In genomic region chr16:19801369-19801768, GRCh38 we compare ENCODE assay signal across 4 cellular contexts.
DNase-seq lines count a peak whose midpoint lies in the region; ATAC-seq, FAIRE-seq and TF ChIP-seq lines count a peak whose summit lies in the region.
"Not testable (repeated sequence)": the region's sequence is repeated elsewhere in the genome, so short reads cannot be mapped to it uniquely, and the experiment has no call there.

No MANE protein-coding gene starts in this region.

- not testable (repeated sequence) for H3K9me2 ChIP-seq in PC-9 (ENCODE audit: insufficient read depth)

- not testable (repeated sequence) for H3K36me3 ChIP-seq in PC-9 (ENCODE audit: low read depth); K562 (ENCODE audit: control insufficient read depth, insufficient read depth, low read length); left ventricle myocardium inferior; thyroid gland

- not testable (repeated sequence) for TF ChIP-seq CTCF in PC-9 (conservative IDR thresholded peaks at IDR 0.05); K562 (IDR thresholded peaks at IDR 0.05 in 2 of 3, conservative IDR thresholded peaks at IDR 0.05 in 1 of 3; ENCODE audit: insufficient read depth in 2 of 3, low read depth in 1 of 3, low read length in 3 of 3); left ventricle myocardium inferior (IDR thresholded peaks at IDR 0.05; ENCODE audit: borderline replicate concordance); thyroid gland (IDR thresholded peaks at IDR 0.05)

- BruUV-seq in PC-9 (replicated peaks; lab: Mats Ljungman, UMichigan); K562 (replicated peaks; lab: Mats Ljungman, UMichigan): not testable (repeated sequence)

- not testable (repeated sequence) for H3K4me3 ChIP-seq in PC-9; K562; left ventricle myocardium inferior; thyroid gland (replicated peaks in 1 of 3)

- H3F3A ChIP-seq in PC-9 (ENCODE audit: insufficient read depth, low read depth), result peaks cover 10% of the 10 kb centered on the region

- not testable (repeated sequence) for H3K9ac ChIP-seq in K562 (ENCODE audit: insufficient read depth in 1 of 2, low read depth in 2 of 2, low read length in 2 of 2)

- POLR2A ChIA-PET in PC-9 (lab: Charles Lee; ENCODE audit: unreplicated experiment); K562 (lab: Yijun Ruan, JAX): not testable (repeated sequence)

- peak; percentile 29 for FAIRE-seq in K562 (lab: Jason Lieb, UNC)

- H3K27me3 ChIP-seq in PC-9 (ENCODE audit: insufficient read depth, low read depth); K562 (ENCODE audit: control insufficient read depth in 2 of 2, insufficient read depth in 2 of 2, low read length in 2 of 2); left ventricle myocardium inferior (ENCODE audit: low read depth); thyroid gland: not testable (repeated sequence)

- not testable (repeated sequence) for ATAC-seq in K562

- H3K27ac ChIP-seq in PC-9 (0 out of 2 replicates have a peak overlapping the region, but pooled peaks have one; percentile 12), left ventricle myocardium inferior (replicated peaks) (peak overlapping the region; percentile 56)
- H3K27ac ChIP-seq in K562 (ENCODE audit: extremely low read depth, low read depth, low read length); thyroid gland: not testable (repeated sequence)

- H3K79me2 ChIP-seq in PC-9 (ENCODE audit: low read depth); K562 (ENCODE audit: control insufficient read depth, insufficient read depth, low read length): not testable (repeated sequence)

- WGBS in K562 (ENCODE audit: insufficient coverage, low coverage, missing lambda C conversion rate), result no CpG with 5 or more reads among the region's 5 CpGs
- WGBS in thyroid gland, 2 donors, result no CpG with 5 or more reads among the region's 5 CpGs

- not testable (repeated sequence) for DNase-seq in PC-9; K562 (ENCODE audit: extremely low read depth in 1 of 4, low spot score in 3 of 4); left ventricle myocardium inferior
- DNase-seq in thyroid gland, result peak; percentile 56 to 63

- H3K9me1 ChIP-seq in K562 (ENCODE audit: control insufficient read depth, insufficient read depth, low read length), result not testable (repeated sequence)

- not testable (repeated sequence) for H3K4me2 ChIP-seq in PC-9; K562 (ENCODE audit: insufficient read depth, low read length)

- H3K9me3 ChIP-seq in PC-9 (ENCODE audit: insufficient read depth, low read depth); K562 (replicated peaks; ENCODE audit: control insufficient read depth, insufficient read depth, low read depth, low read length); thyroid gland: not testable (repeated sequence)
- peaks cover 13% of the 10 kb centered on the region for H3K9me3 ChIP-seq in left ventricle myocardium inferior (replicated peaks)

- in situ Hi-C loops in K562 (cut with MboI), result not testable (repeated sequence)

- TF ChIP-seq EP300 in K562 (IDR thresholded peaks at IDR 0.05; ENCODE audit: low read length), result not testable (repeated sequence)

- CTCF ChIA-PET in PC-9 (lab: Charles Lee); K562 (lab: Yijun Ruan, JAX; ENCODE audit: low intra/inter-chr PET ratio): not testable (repeated sequence)

- intact Hi-C loops in PC-9 (cut with micrococcal nuclease; ENCODE audit: unreplicated experiment), result loop anchor here (10.0 kb wide), 1 partner anchor 197 kb away; no protein-coding TSS in a partner anchor
- intact Hi-C loops in K562 (cut with micrococcal nuclease); left ventricle myocardium inferior (cut with micrococcal nuclease); thyroid gland (cut with DNase I): not testable (repeated sequence)

- peaks cover 18% of the 10 kb centered on the region for H3K4me1 ChIP-seq in PC-9 (replicated peaks; ENCODE audit: insufficient read depth)
- H3K4me1 ChIP-seq in K562 (replicated peaks in 1 of 2; ENCODE audit: control insufficient read depth in 2 of 2, insufficient read depth in 2 of 2, low read length in 2 of 2), result not testable (repeated sequence)
- H3K4me1 ChIP-seq in left ventricle myocardium inferior, result peaks cover 29% of the 10 kb centered on the region
- peaks cover 0 to 23% of the 10 kb centered on the region in 2 donors for H3K4me1 ChIP-seq in thyroid gland

- TF ChIP-seq RAD21 in K562 (CRISPR knock-in tag; conservative IDR thresholded peaks at IDR 0.05 in 1 of 2, IDR thresholded peaks at IDR 0.05 in 1 of 2), result not testable (repeated sequence)

- H2AFZ ChIP-seq in PC-9; K562 (ENCODE audit: low read depth, low read length): not testable (repeated sequence)

- not testable (repeated sequence) for H4K20me1 ChIP-seq in PC-9 (ENCODE audit: insufficient read depth); K562 (replicated peaks; ENCODE audit: control insufficient read depth, insufficient read depth, low read length)

- TF ChIP-seq POLR2A in K562 (conservative IDR thresholded peaks at IDR 0.05); thyroid gland (IDR thresholded peaks at IDR 0.05): not testable (repeated sequence)
